In genomic region chr2:96267159-96267971, GRCh38 we compare ENCODE assay signal across 8 cellular contexts. TPM values are rescaled to one million over a fixed set of nuclear protein-coding genes. Genes with fewer than 3 reads are reported as not detected.
DNase-seq lines count a peak whose midpoint lies in the region; TF ChIP-seq lines count a peak whose summit lies in the region.

No MANE protein-coding gene starts in this region.

- H3K9me3 Mint-ChIP-seq in nephron progenitor cell = no peaks in the 10 kb centered on the region

- H3K4me1 Mint-ChIP-seq in nephron progenitor cell = peaks cover 33% of the 10 kb centered on the region

- TF ChIP-seq CTCF in LNCAP (IDR thresholded peaks at IDR 0.05) = peak; percentile 44; the same call in 1 of the 2 replicates
- TF ChIP-seq CTCF in WI38 (IDR thresholded peaks at IDR 0.05; ENCODE audit: low read depth, low read length) = peak; percentile 58
- peak in 1 of 56 donors; percentile 12 for TF ChIP-seq CTCF in dorsolateral prefrontal cortex (IDR thresholded peaks at IDR 0.05 in 54 of 56, conservative IDR thresholded peaks at IDR 0.05 in 2 of 56; ENCODE audit: low read depth in 1 of 56, partially characterized antibody in 56 of 56)
- TF ChIP-seq CTCF in nephron progenitor cell (IDR thresholded peaks at IDR 0.05) = peak; percentile 33

- peaks cover 35% of the 10 kb centered on the region for H3K36me3 Mint-ChIP-seq in nephron progenitor cell (ENCODE audit: low read depth)

- H3K27ac Mint-ChIP-seq in nephron progenitor cell = no peak overlapping the region

- H3K27me3 Mint-ChIP-seq in nephron progenitor cell (ENCODE audit: low read depth, poor library complexity) = no peaks in the 10 kb centered on the region

- H3K27ac ChIP-seq in dorsolateral prefrontal cortex = peak overlapping the region in 4 of 59 donors; percentile 70 to 94 (median 86)

- H3K4me3 ChIP-seq in WI38 (ENCODE audit: low read depth, low read length) (peak overlapping the region; percentile 96), dorsolateral prefrontal cortex (peak overlapping the region in 55 of 59 donors; percentile 80 to 100 (median 95))

- peak; percentile 38 for DNase-seq in GM03348 (ENCODE audit: low spot score)
- no peak for DNase-seq in dorsolateral prefrontal cortex
- peak; percentile 49 for DNase-seq in nephron progenitor cell
- no peak for DNase-seq in NK-92 (lab: John Stamatoyannopoulos, UW; ENCODE audit: unreplicated experiment)
- DNase-seq in cortex of kidney (lab: John Stamatoyannopoulos, UW) = no peak
- no peak for DNase-seq in nucleus accumbens (lab: John Stamatoyannopoulos, UW)

- intact Hi-C loops in dorsolateral prefrontal cortex (cut with DNase I) = loop anchor here (2.0 to 10.0 kb wide), 5 partner anchors 40 to 253 kb away; partner anchors contain the start of genes DUSP2 (in 1 of the 2) and SNRNP200 (in 1 of the 2)

- H3K4me3 Mint-ChIP-seq in nephron progenitor cell = peak overlapping the region; percentile 100

- no peaks in the 10 kb centered on the region for H3K27me3 ChIP-seq in dorsolateral prefrontal cortex

RNA-seq across cellular contexts. Expression of gene CIAO1, which starts 1.3 kb away (rescaled TPM):
- 100 to 1,000 TPM in 47 of 120 experiments, 10 to 100 TPM in 73; 71.3 to 116 (median 96.1) TPM for total RNA-seq in dorsolateral prefrontal cortex

RNA-seq across cellular contexts. Expression of gene TMEM127, which starts 1.6 kb away (rescaled TPM):
- total RNA-seq in dorsolateral prefrontal cortex = 10 to 100 TPM; 33.5 to 77.9 (median 59.2) TPM

RNA-seq across cellular contexts. Expression of gene SNRNP200, which starts 38.0 kb away (rescaled TPM):
- total RNA-seq in dorsolateral prefrontal cortex = 100 to 1,000 TPM in 18 of 120 experiments, 10 to 100 TPM in 102; 76.1 to 117 (median 91.0) TPM

RNA-seq across cellular contexts. Expression of gene ITPRIPL1, which starts 57.8 kb away (rescaled TPM):
- 1 to 10 TPM in 111 of 120 experiments, under 1 TPM in 9; 0.54 to 6.2 (median 1.9) TPM for total RNA-seq in dorsolateral prefrontal cortex

RNA-seq across cellular contexts. Expression of gene STARD7, which starts 58.7 kb away (rescaled TPM):
- 100 to 1,000 TPM; 105 to 205 (median 135) TPM for total RNA-seq in dorsolateral prefrontal cortex

Comparison
In these comparisons a context has a peak if more than half of its experiments do, and no peak if none do; other contexts are left out.
1. DNase-seq: peak in GM03348 (single experiment) and nephron progenitor cell (single experiment); none in dorsolateral prefrontal cortex (0 of 10), NK-92 (single experiment), cortex of kidney (single experiment) and nucleus accumbens (0 of 56).